13 cellular contexts compared by ENCODE assay signal in genomic region chr3:195904364-195904763, GRCh38. TPM values are rescaled to one million over a fixed set of nuclear protein-coding genes. Genes with fewer than 3 reads are reported as not detected.
DNase-seq lines count a peak whose midpoint lies in the region; ATAC-seq and TF ChIP-seq lines count a peak whose summit lies in the region.
"Had no signal": no experiment of that assay in that cellular context is flagged by ENCODE, and none has a peak within 500 bp of the region (broad histone marks: within the 10 kb centered on the region; RNA-seq: fewer than 3 reads in every experiment).

No MANE protein-coding gene starts in this region.

- intact Hi-C loops in upper lobe of right lung (cut with DNase I): no loop called here
- intact Hi-C loops in PC-9 (cut with micrococcal nuclease; ENCODE audit: unreplicated experiment): no loop called here

- CTCF ChIA-PET in PC-9 (lab: Charles Lee): interaction anchor here (0.6 kb wide), 1 partner anchor 1317 kb away, joined by 4 read pairs; no protein-coding TSS in a partner anchor

- no peaks in the 10 kb centered on the region for H3K27me3 Mint-ChIP-seq in activated naive CD8-positive, alpha-beta T cell
- H3K27me3 Mint-ChIP-seq in activated naive CD8-positive, alpha-beta T cell treated with anti-CD3 and anti-CD28 coated beads for 36 hours: no peaks in the 10 kb centered on the region
- peaks cover 8% of the 10 kb centered on the region for H3K27me3 Mint-ChIP-seq in brain

- ATAC-seq in upper lobe of right lung: no peak
- ATAC-seq in HG02852 (IDR thresholded peaks at IDR 0.05; ENCODE audit: unreplicated experiment): no peak
- ATAC-seq: activated CD4-positive, CD25-positive, alpha-beta regulatory T cell treated with anti-CD3 and anti-CD28 coated beads, Interleukin-2, amount 50 U/mL, for 24 hours; SK-N-SH treated with all-trans-retinoic acid at 6 μM for 48 hours had no signal

- H3K4me1 ChIP-seq in upper lobe of right lung: peaks cover 52% of the 10 kb centered on the region
- peaks cover 33% of the 10 kb centered on the region for H3K4me1 ChIP-seq in PC-9 (replicated peaks; ENCODE audit: insufficient read depth)

- DNase-seq in activated naive CD8-positive, alpha-beta T cell treated with anti-CD3 and anti-CD28 coated beads for 36 hours: no peak
- DNase-seq in NOMO-1 treated with dmso at 0.1 percent for 144 hours (lab: John Stamatoyannopoulos, UW; ENCODE audit: unreplicated experiment) (peak; percentile 84), upper lobe of right lung (no peak), NCI-H1105 treated with DMSO at 0.1 percent for 48 hours (lab: John Stamatoyannopoulos, UW) (no peak), PC-9 (no peak)
- DNase-seq: DMS79 had no signal

- H4K20me1 ChIP-seq in PC-9 (ENCODE audit: insufficient read depth): peaks cover 7% of the 10 kb centered on the region; the same call in 1 of the 2 replicates

- POLR2A ChIA-PET in PC-9 (lab: Charles Lee; ENCODE audit: unreplicated experiment): no interaction called here

- H2AFZ ChIP-seq in PC-9: no peak overlapping the region

- H3K79me2 ChIP-seq in PC-9 (ENCODE audit: low read depth): peaks cover 54% of the 10 kb centered on the region

- no TSS peak for BruUV-seq in PC-9 (replicated peaks; lab: Mats Ljungman, UMichigan)

- H3K27me3 ChIP-seq in upper lobe of right lung (no peaks in the 10 kb centered on the region), PC-9 (ENCODE audit: insufficient read depth, low read depth) (no peaks in the 10 kb centered on the region)

- TF ChIP-seq CTCF in brain (conservative IDR thresholded peaks at IDR 0.05) (no peak), upper lobe of right lung (IDR thresholded peaks at IDR 0.05) (no peak), PC-9 (conservative IDR thresholded peaks at IDR 0.05) (no peak)

- H3K9me2 ChIP-seq in PC-9 (ENCODE audit: insufficient read depth): no peaks in the 10 kb centered on the region

- no peaks in the 10 kb centered on the region for H3K36me3 ChIP-seq in upper lobe of right lung
- H3K36me3 ChIP-seq in PC-9 (ENCODE audit: low read depth): no peaks in the 10 kb centered on the region

- H3K9me3 Mint-ChIP-seq in activated naive CD8-positive, alpha-beta T cell (ENCODE audit: low read depth): no peaks in the 10 kb centered on the region
- no peaks in the 10 kb centered on the region for H3K9me3 Mint-ChIP-seq in activated naive CD8-positive, alpha-beta T cell treated with anti-CD3 and anti-CD28 coated beads for 36 hours
- H3K9me3 Mint-ChIP-seq in brain: peaks cover 0 to 2% (median 0%) of the 10 kb centered on the region in 5 experiments
- H3K9me3 Mint-ChIP-seq: activated T-helper 1 cell treated with anti-CD3 and anti-CD28 coated beads, Interleukin-12 subunit alpha, Interleukin-12 subunit beta, Interleukin-2, Interleukin-4 antibody, amounts not matched to agents 30 ng/mL and 10 ng/mL and 1 ng/mL, durations not matched to agents 14 hours and 24 hours and 36 hours had no signal

- H3K4me1 Mint-ChIP-seq in activated naive CD8-positive, alpha-beta T cell (ENCODE audit: low read depth): peaks cover 75% of the 10 kb centered on the region
- peaks cover 69% of the 10 kb centered on the region for H3K4me1 Mint-ChIP-seq in activated naive CD8-positive, alpha-beta T cell treated with anti-CD3 and anti-CD28 coated beads for 36 hours
- H3K4me1 Mint-ChIP-seq in brain: peaks cover 62% of the 10 kb centered on the region

- H3F3A ChIP-seq in PC-9 (ENCODE audit: insufficient read depth, low read depth): peaks cover 36% of the 10 kb centered on the region

- H3K4me3 ChIP-seq in upper lobe of right lung: no peak overlapping the region
- H3K4me3 ChIP-seq in PC-9: no peak overlapping the region
- H3K4me3 ChIP-seq: lung had no signal

- peaks cover 3% of the 10 kb centered on the region for H3K36me3 Mint-ChIP-seq in activated naive CD8-positive, alpha-beta T cell
- peaks cover 17% of the 10 kb centered on the region for H3K36me3 Mint-ChIP-seq in activated naive CD8-positive, alpha-beta T cell treated with anti-CD3 and anti-CD28 coated beads for 36 hours
- H3K36me3 Mint-ChIP-seq in brain: peaks cover 17% of the 10 kb centered on the region

- H3K27ac ChIP-seq in upper lobe of right lung (peak overlapping the region; percentile 19), PC-9 (no peak overlapping the region)

- H3K4me2 ChIP-seq in PC-9: no peak overlapping the region

- peak overlapping the region; percentile 11 for H3K27ac Mint-ChIP-seq in activated naive CD8-positive, alpha-beta T cell
- H3K27ac Mint-ChIP-seq in activated naive CD8-positive, alpha-beta T cell treated with anti-CD3 and anti-CD28 coated beads for 36 hours: no peak overlapping the region
- peak overlapping the region in 1 of 5 experiments; percentile 10 for H3K27ac Mint-ChIP-seq in brain

- peak overlapping the region; percentile 6 for H3K4me3 Mint-ChIP-seq in activated naive CD8-positive, alpha-beta T cell
- H3K4me3 Mint-ChIP-seq in activated naive CD8-positive, alpha-beta T cell treated with anti-CD3 and anti-CD28 coated beads for 36 hours: no peak overlapping the region
- peak overlapping the region in 3 of 5 experiments; percentile 32 to 58 (median 46) for H3K4me3 Mint-ChIP-seq in brain

- H3K9me3 ChIP-seq in upper lobe of right lung (no peaks in the 10 kb centered on the region), PC-9 (ENCODE audit: insufficient read depth, low read depth) (no peaks in the 10 kb centered on the region)

RNA-seq across cellular contexts. Expression of gene TNK2, which starts 4.0 kb away (rescaled TPM):
- total RNA-seq in activated naive CD8-positive, alpha-beta T cell treated with anti-CD3 and anti-CD28 coated beads for 36 hours: 10 to 100 TPM; 34.6 to 35.1 TPM
- polyA plus RNA-seq in brain (ENCODE audit: insufficient read depth, low read depth, low replicate concordance): 59.9 TPM
- total RNA-seq in upper lobe of right lung (58.8 TPM), PC-9 (2021) (118 and 125 TPM in 2 replicates)
